ENCODE assay signal across 14 cellular contexts in genomic region chr10:20767028-20767427, GRCh38.
DNase-seq lines count a peak whose midpoint lies in the region; ATAC-seq and TF ChIP-seq lines count a peak whose summit lies in the region.
"Had no signal": no experiment of that assay in that cellular context is flagged by ENCODE, and none has a peak within 500 bp of the region (broad histone marks: within the 10 kb centered on the region; RNA-seq: fewer than 3 reads in every experiment).

No MANE protein-coding gene starts in this region.

- peak; percentile 62 for ATAC-seq in RWPE2 (ENCODE audit: low read depth)
- ATAC-seq: HepG2 had no signal

- H3K4me1 ChIP-seq in RWPE2 (ENCODE audit: insufficient read depth, poor library complexity, severe bottlenecking) (no peaks in the 10 kb centered on the region), colonic mucosa (no peaks in the 10 kb centered on the region)
- H3K4me1 ChIP-seq: SJCRH30 had no signal

- H3K9me3 ChIP-seq in RWPE2 (ENCODE audit: severe bottlenecking) = no peaks in the 10 kb centered on the region
- H3K9me3 ChIP-seq in colonic mucosa = no peaks in the 10 kb centered on the region
- H3K9me3 ChIP-seq: SJCRH30 had no signal

- TF ChIP-seq CTCF in RWPE2 (IDR thresholded peaks at IDR 0.05; ENCODE audit: poor library complexity, severe bottlenecking) (no peak), colonic mucosa (IDR thresholded peaks at IDR 0.05) (no peak)

- DNase-seq in GM04503 (ENCODE audit: low read depth) (peak; percentile 4), RWPE2 (ENCODE audit: low spot score) (no peak), fibroblast of the conjunctiva (ENCODE audit: low read depth) (peak; percentile 2), skeletal muscle cell (ENCODE audit: low read depth) (peak; percentile 25), colonic mucosa (no peak), NCI-H446 treated with DMSO at 0.1 percent for 48 hours (lab: John Stamatoyannopoulos, UW) (no peak), 8988T (no peak), NCI-H510A (lab: John Stamatoyannopoulos, UW) (no peak)
- DNase-seq: activated CD4-positive, alpha-beta T cell treated with anti-CD3 and anti-CD28 coated beads, Interleukin-2, amount 50 U/mL, for 48 hours; CD4-positive, CD25-positive, alpha-beta regulatory T cell; NCI-H1105; NCI-H2171 treated with DMSO at 0.1 percent for 48 hours; SJCRH30 had no signal

- no peak overlapping the region for H3K4me3 ChIP-seq in RWPE2 (ENCODE audit: severe bottlenecking)
- H3K4me3 ChIP-seq in skeletal muscle cell (ENCODE audit: low read depth, low read length) = no peak overlapping the region
- no peak overlapping the region for H3K4me3 ChIP-seq in colonic mucosa
- H3K4me3 ChIP-seq: SJCRH30 had no signal

- no peak overlapping the region for H3K27ac ChIP-seq in RWPE2 (ENCODE audit: poor library complexity, severe bottlenecking)
- H3K27ac ChIP-seq in colonic mucosa = no peak overlapping the region
- H3K27ac ChIP-seq: SJCRH30 had no signal

- H3K36me3 ChIP-seq in RWPE2 (ENCODE audit: low read depth) (no peaks in the 10 kb centered on the region), colonic mucosa (no peaks in the 10 kb centered on the region)
- H3K36me3 ChIP-seq: SJCRH30 had no signal

- intact Hi-C loops in colonic mucosa (cut with DNase I) = loop anchor here (5.0 to 10.0 kb wide), 2 partner anchors 952 to 1355 kb away; partner anchors contain the start of gene PLXDC2

- H3K9ac ChIP-seq in colonic mucosa (ENCODE audit: low read depth in 2 of 2, low read length in 2 of 2) = no peak overlapping the region

- H3K27me3 ChIP-seq in RWPE2 (ENCODE audit: insufficient read depth, poor library complexity, severe bottlenecking) = no peaks in the 10 kb centered on the region
- H3K27me3 ChIP-seq in colonic mucosa = no peaks in the 10 kb centered on the region
- H3K27me3 ChIP-seq: SJCRH30 had no signal

Comparison
In these comparisons a context has a peak if more than half of its experiments do, and no peak if none do; other contexts are left out.
1. DNase-seq: peak in GM04503 (single experiment), fibroblast of the conjunctiva (single experiment) and skeletal muscle cell (single experiment); none in RWPE2 (single experiment), colonic mucosa (single experiment), NCI-H446 treated with DMSO at 0.1 percent for 48 hours (single experiment), 8988T (single experiment) and NCI-H510A (single experiment).